7 cellular contexts compared by ENCODE assay signal in genomic region chr12:123910791-123911190, GRCh38.
A peak's percentile ranks its signal among the peaks of the same experiment; 100 is the strongest.
DNase-seq lines count a peak whose midpoint lies in the region; ATAC-seq and TF ChIP-seq lines count a peak whose summit lies in the region.
"Not testable (repeated sequence)": the region's sequence is repeated elsewhere in the genome, so short reads cannot be mapped to it uniquely, and the experiment has no call there.

No MANE protein-coding gene starts in this region.

- H3K36me3 Mint-ChIP-seq in activated CD4-positive, alpha-beta T cell treated with anti-CD3 and anti-CD28 coated beads for 36 hours (ENCODE audit: low read depth); activated naive CD4-positive, alpha-beta T cell treated with anti-CD3 and anti-CD28 coated beads, Interleukin-2, amount 50 U/mL, for 72 hours; nephron progenitor cell (ENCODE audit: low read depth): not testable (repeated sequence)

- H3K18ac ChIP-seq in IMR-90 (ENCODE audit: low read depth, low read length): not testable (repeated sequence)

- not testable (repeated sequence) for H3K4me1 Mint-ChIP-seq in activated CD4-positive, alpha-beta T cell treated with anti-CD3 and anti-CD28 coated beads for 36 hours
- H3K4me1 Mint-ChIP-seq in nephron progenitor cell: peaks cover 48% of the 10 kb centered on the region

- H3K27me3 Mint-ChIP-seq in activated CD4-positive, alpha-beta T cell treated with anti-CD3 and anti-CD28 coated beads for 36 hours: not testable (repeated sequence)
- peaks cover 17% of the 10 kb centered on the region for H3K27me3 Mint-ChIP-seq in nephron progenitor cell (ENCODE audit: low read depth, poor library complexity)

- not testable (repeated sequence) for H4K91ac ChIP-seq in IMR-90 (ENCODE audit: insufficient read depth, low read depth, low read length)

- H3K9me2 ChIP-seq in OCI-LY7 (ENCODE audit: insufficient read depth, low read length): not testable (repeated sequence)

- H2AK9ac ChIP-seq in IMR-90 (replicated peaks; ENCODE audit: low read depth, low read length, poor library complexity): not testable (repeated sequence)

- H2BK5ac ChIP-seq in IMR-90 (ENCODE audit: low read depth, low read length, poor library complexity, severe bottlenecking): not testable (repeated sequence)

- CTCF ChIA-PET in IMR-90 (lab: Yijun Ruan, JAX): interaction anchor here (0.7 to 1.0 kb wide), 2 partner anchors 28 to 58 kb away, joined by 3 to 5 read pairs; no protein-coding TSS in a partner anchor
- CTCF ChIA-PET in OCI-LY7 (lab: Charles Lee; ENCODE audit: unreplicated experiment): not testable (repeated sequence)
- CTCF ChIA-PET in activated CD4-positive, alpha-beta T cell treated with anti-CD3 and anti-CD28 coated beads for 36 hours (lab: Charles Lee): interaction anchor here (0.5 to 1.5 kb wide), 8 partner anchors 11 to 932 kb away, joined by 3 to 11 read pairs (median 4); no protein-coding TSS in a partner anchor

- not testable (repeated sequence) for H3K27ac ChIP-seq in IMR-90 (ENCODE audit: insufficient read depth, low read length); foreskin keratinocyte
- peak overlapping the region; percentile 21 for H3K27ac ChIP-seq in OCI-LY7 (ENCODE audit: low read depth, low read length, poor library complexity, severe bottlenecking)

- H3K4me1 ChIP-seq in IMR-90 (ENCODE audit: control insufficient read depth, insufficient read depth, low read length); OCI-LY7 (ENCODE audit: insufficient read depth, low read length, poor library complexity, severe bottlenecking); foreskin keratinocyte: not testable (repeated sequence)

- H3K9me3 Mint-ChIP-seq in activated CD4-positive, alpha-beta T cell treated with anti-CD3 and anti-CD28 coated beads for 36 hours (ENCODE audit: low read depth); activated naive CD4-positive, alpha-beta T cell treated with anti-CD3 and anti-CD28 coated beads, Interleukin-2, amount 50 U/mL, for 72 hours; nephron progenitor cell: not testable (repeated sequence)

- H3K9me3 ChIP-seq in IMR-90 (ENCODE audit: control insufficient read depth, insufficient read depth, low read length); OCI-LY7 (ENCODE audit: low read length): not testable (repeated sequence)

- DNase-seq in Caki2 (ENCODE audit: low read depth): peak; percentile 14
- not testable (repeated sequence) for DNase-seq in IMR-90; OCI-LY7 (ENCODE audit: low spot score); activated naive CD4-positive, alpha-beta T cell treated with anti-CD3 and anti-CD28 coated beads, Interleukin-2, amount 50 U/mL, for 72 hours (ENCODE audit: low spot score in 2 of 2); foreskin keratinocyte; nephron progenitor cell
- DNase-seq in activated CD4-positive, alpha-beta T cell treated with anti-CD3 and anti-CD28 coated beads for 36 hours: peak; percentile 28

- not testable (repeated sequence) for H3K27ac Mint-ChIP-seq in activated CD4-positive, alpha-beta T cell treated with anti-CD3 and anti-CD28 coated beads for 36 hours
- peak overlapping the region in 1 of 2 donors; percentile 90 for H3K27ac Mint-ChIP-seq in activated naive CD4-positive, alpha-beta T cell treated with anti-CD3 and anti-CD28 coated beads, Interleukin-2, amount 50 U/mL, for 72 hours
- H3K27ac Mint-ChIP-seq in nephron progenitor cell: peak overlapping the region; percentile 90

- not testable (repeated sequence) for H2AFZ ChIP-seq in IMR-90 (replicated peaks; ENCODE audit: low read length, poor library complexity); OCI-LY7 (ENCODE audit: low read length)

- 80% methylated on average over 1 of the region's 4 CpGs; no CpG with 5 or more reads in 1 of the 2 experiments for WGBS in IMR-90 (ENCODE audit: extremely low coverage in 2 of 2, insufficient read length in 1 of 2), 2 experiments

- H3K79me1 ChIP-seq in IMR-90 (ENCODE audit: low read depth in 1 of 2, low read length in 2 of 2): not testable (repeated sequence)

- dilution Hi-C loops in IMR-90 (cut with HindIII; ENCODE audit: low sequenced_read_pairs, unreplicated experiment): not testable (repeated sequence)

- H3K56ac ChIP-seq in IMR-90 (ENCODE audit: extremely low read depth, insufficient read depth, low read length): not testable (repeated sequence)

- H3K27me3 ChIP-seq in IMR-90 (ENCODE audit: control insufficient read depth, insufficient read depth, low read length): not testable (repeated sequence)
- H3K27me3 ChIP-seq in foreskin keratinocyte: peaks cover 22% of the 10 kb centered on the region

- H3K9me1 ChIP-seq in IMR-90 (ENCODE audit: insufficient read depth, low read length): not testable (repeated sequence)

- H4K8ac ChIP-seq in IMR-90 (ENCODE audit: low read depth in 2 of 2, low read length in 2 of 2): not testable (repeated sequence)

- TF ChIP-seq CTCF in IMR-90 (conservative IDR thresholded peaks at IDR 0.05; ENCODE audit: low read depth, low read length); OCI-LY7 (conservative IDR thresholded peaks at IDR 0.05; ENCODE audit: low read length); foreskin keratinocyte (conservative IDR thresholded peaks at IDR 0.05); nephron progenitor cell (IDR thresholded peaks at IDR 0.05): not testable (repeated sequence)

- TF ChIP-seq POLR2A in IMR-90 (IDR thresholded peaks at IDR 0.05; ENCODE audit: low read depth, low read length): not testable (repeated sequence)

- H3K4me3 ChIP-seq in IMR-90 (ENCODE audit: insufficient read depth, low read depth, low read length); OCI-LY7 (ENCODE audit: low read depth, low read length, poor library complexity, severe bottlenecking): not testable (repeated sequence)

- not testable (repeated sequence) for BruUV-seq in IMR-90 (replicated peaks; lab: Mats Ljungman, UMichigan); OCI-LY7 (replicated peaks; lab: Mats Ljungman, UMichigan)

- H2BK20ac ChIP-seq in IMR-90 (ENCODE audit: low read depth, low read length): not testable (repeated sequence)

- intact Hi-C loops in IMR-90 (cut with micrococcal nuclease); OCI-LY7 (cut with micrococcal nuclease; ENCODE audit: unreplicated experiment): not testable (repeated sequence)
- intact Hi-C loops in activated CD4-positive, alpha-beta T cell treated with anti-CD3 and anti-CD28 coated beads for 36 hours (cut with DNase I, micrococcal nuclease): loop anchor here in 1 of 2 experiments (10.0 kb wide), 1 partner anchor 864 kb away; no protein-coding TSS in a partner anchor

- 0 out of 2 replicates have a peak overlapping the region, but pooled peaks have one; percentile 15 for H3K14ac ChIP-seq in IMR-90 (replicated peaks; ENCODE audit: low read depth, low read length)

- in situ Hi-C loops in Caki2 (cut with HindIII; ENCODE audit: low pct_unique_long_range_greater_than_20kb, low sequenced_read_pairs); IMR-90 (cut with MboI; ENCODE audit: low sequenced_read_pairs): not testable (repeated sequence)

- ATAC-seq in IMR-90 (ENCODE audit: low read depth) (peak; percentile 22; the same call in 1 of the 2 replicates), foreskin keratinocyte (peak; percentile 24)
- ATAC-seq in activated CD4-positive, alpha-beta T cell treated with anti-CD3 and anti-CD28 coated beads for 36 hours: peak; percentile 52
- ATAC-seq in activated naive CD4-positive, alpha-beta T cell treated with anti-CD3 and anti-CD28 coated beads, Interleukin-2, amount 50 U/mL, for 72 hours: peak; percentile 52 to 68

- H4K20me1 ChIP-seq in IMR-90 (ENCODE audit: insufficient read depth, low read length); OCI-LY7 (ENCODE audit: insufficient read depth, low read length): not testable (repeated sequence)

- H4K5ac ChIP-seq in IMR-90 (ENCODE audit: low read depth, low read length): not testable (repeated sequence)

- H3K4me3 Mint-ChIP-seq in activated CD4-positive, alpha-beta T cell treated with anti-CD3 and anti-CD28 coated beads for 36 hours; nephron progenitor cell: not testable (repeated sequence)

- not testable (repeated sequence) for H3K9ac ChIP-seq in IMR-90 (ENCODE audit: low read depth, low read length)

- H3K36me3 ChIP-seq in IMR-90 (ENCODE audit: control insufficient read depth, insufficient read depth, low read length); OCI-LY7 (ENCODE audit: insufficient read depth, low read length): not testable (repeated sequence)

- not testable (repeated sequence) for H3K4ac ChIP-seq in IMR-90 (ENCODE audit: low read depth, low read length)

- not testable (repeated sequence) for H3K23ac ChIP-seq in IMR-90 (ENCODE audit: low read depth, low read length)

- not testable (repeated sequence) for H3K79me2 ChIP-seq in OCI-LY7 (ENCODE audit: insufficient read depth, low read depth, low read length)

- H3K4me2 ChIP-seq in IMR-90 (ENCODE audit: low read depth, low read length); OCI-LY7 (ENCODE audit: low read length): not testable (repeated sequence)

- H2BK15ac ChIP-seq in IMR-90 (ENCODE audit: low read depth, low read length): not testable (repeated sequence)

- POLR2A ChIA-PET in IMR-90 (lab: Charles Lee; ENCODE audit: unreplicated experiment) (interaction anchor here (0.5 to 0.6 kb wide), 2 partner anchors 98 to 922 kb away, joined by 4 to 9 read pairs; no protein-coding TSS in a partner anchor), OCI-LY7 (lab: Charles Lee) (interaction anchor here (0.6 to 0.7 kb wide), 4 partner anchors 42 to 835 kb away, joined by 3 read pairs; no protein-coding TSS in a partner anchor)
- POLR2A ChIA-PET in activated CD4-positive, alpha-beta T cell treated with anti-CD3 and anti-CD28 coated beads for 36 hours (lab: Charles Lee): not testable (repeated sequence)

- not testable (repeated sequence) for H2AK5ac ChIP-seq in IMR-90 (ENCODE audit: low read depth, low read length)

- H2BK120ac ChIP-seq in IMR-90 (ENCODE audit: low read depth, low read length): not testable (repeated sequence)

- not testable (repeated sequence) for TF ChIP-seq RAD21 in IMR-90 (IDR thresholded peaks at IDR 0.05; ENCODE audit: low read length)
